In genomic region chr2:47086054-47086471, GRCh38 we compare ENCODE assay signal across 13 cellular contexts.
DNase-seq lines count a peak whose midpoint lies in the region; ATAC-seq and TF ChIP-seq lines count a peak whose summit lies in the region.
"Had no signal": no experiment of that assay in that cellular context is flagged by ENCODE, and none has a peak within 500 bp of the region (broad histone marks: within the 10 kb centered on the region; RNA-seq: fewer than 3 reads in every experiment).

No MANE protein-coding gene starts in this region.

- H3K4me1 ChIP-seq in naive thymus-derived CD4-positive, alpha-beta T cell (ENCODE audit: control insufficient read depth in 2 of 2, insufficient read depth in 2 of 2, low read length in 2 of 2) = no peaks in the 10 kb centered on the region
- peaks cover 4% of the 10 kb centered on the region for H3K4me1 ChIP-seq in colonic mucosa

- no peaks in the 10 kb centered on the region for H3K36me3 Mint-ChIP-seq in activated naive CD4-positive, alpha-beta T cell treated with anti-CD3 and anti-CD28 coated beads, Interleukin-2, amount 10 ng/mL, durations not matched to agents 7 days and 5 days
- peaks cover 4% of the 10 kb centered on the region for H3K36me3 Mint-ChIP-seq in endothelial cell (ENCODE audit: low read depth, unreplicated experiment)
- H3K36me3 Mint-ChIP-seq in naive thymus-derived CD4-positive, alpha-beta T cell = no peaks in the 10 kb centered on the region
- no peaks in the 10 kb centered on the region for H3K36me3 Mint-ChIP-seq in type B pancreatic cell

- H3K4me3 ChIP-seq in naive thymus-derived CD4-positive, alpha-beta T cell (ENCODE audit: low read length) = no peak overlapping the region
- H3K4me3 ChIP-seq in colonic mucosa = no peak overlapping the region

- H3K36me3 ChIP-seq in naive thymus-derived CD4-positive, alpha-beta T cell (ENCODE audit: control insufficient read depth in 2 of 3, insufficient read depth in 3 of 3, low read length in 3 of 3) = no peaks in the 10 kb centered on the region
- H3K36me3 ChIP-seq in colonic mucosa = no peaks in the 10 kb centered on the region

- POLR2A ChIA-PET in naive thymus-derived CD4-positive, alpha-beta T cell (lab: Charles Lee) = no interaction called here

- peak overlapping the region; percentile 1 for H3K27ac Mint-ChIP-seq in activated naive CD4-positive, alpha-beta T cell treated with anti-CD3 and anti-CD28 coated beads, Interleukin-2, amount 10 ng/mL, durations not matched to agents 7 days and 5 days
- H3K27ac Mint-ChIP-seq in endothelial cell (ENCODE audit: unreplicated experiment) (peak overlapping the region; percentile 4), type B pancreatic cell (peak overlapping the region; percentile 13)
- peak overlapping the region in 2 of 9 donors; percentile 12 to 72 for H3K27ac Mint-ChIP-seq in naive thymus-derived CD4-positive, alpha-beta T cell

- TF ChIP-seq CTCF in endothelial cell (IDR thresholded peaks at IDR 0.05; ENCODE audit: unreplicated experiment) (no peak), type B pancreatic cell (conservative IDR thresholded peaks at IDR 0.05) (no peak), colonic mucosa (IDR thresholded peaks at IDR 0.05) (no peak)

- ATAC-seq in naive thymus-derived CD4-positive, alpha-beta T cell = peak; percentile 71

- no peaks in the 10 kb centered on the region for H3K9me3 Mint-ChIP-seq in activated naive CD4-positive, alpha-beta T cell treated with anti-CD3 and anti-CD28 coated beads, Interleukin-2, amount 10 ng/mL, durations not matched to agents 7 days and 5 days
- H3K9me3 Mint-ChIP-seq in endothelial cell (ENCODE audit: unreplicated experiment) = no peaks in the 10 kb centered on the region
- H3K9me3 Mint-ChIP-seq in naive thymus-derived CD4-positive, alpha-beta T cell = peaks cover 0 to 2% (median 0%) of the 10 kb centered on the region in 11 donors
- no peaks in the 10 kb centered on the region for H3K9me3 Mint-ChIP-seq in type B pancreatic cell

- no peak overlapping the region for H3K27ac ChIP-seq in naive thymus-derived CD4-positive, alpha-beta T cell (ENCODE audit: low read depth, low read length)
- no peak overlapping the region for H3K27ac ChIP-seq in colonic mucosa
- H3K27ac ChIP-seq: KMS-11 had no signal

- intact Hi-C loops in naive thymus-derived CD4-positive, alpha-beta T cell (cut with micrococcal nuclease) = no loop called here
- intact Hi-C loops in colonic mucosa (cut with DNase I) = no loop called here

- no peak overlapping the region for H3K4me3 Mint-ChIP-seq in activated naive CD4-positive, alpha-beta T cell treated with anti-CD3 and anti-CD28 coated beads, Interleukin-2, amount 10 ng/mL, durations not matched to agents 7 days and 5 days
- no peak overlapping the region for H3K4me3 Mint-ChIP-seq in endothelial cell (ENCODE audit: unreplicated experiment)
- H3K4me3 Mint-ChIP-seq in naive thymus-derived CD4-positive, alpha-beta T cell = peak overlapping the region in 2 of 10 donors; percentile 26 to 88
- peak overlapping the region; percentile 5 for H3K4me3 Mint-ChIP-seq in type B pancreatic cell

- H3K9ac ChIP-seq in colonic mucosa (ENCODE audit: low read depth in 2 of 2, low read length in 2 of 2) = peak overlapping the region in 1 of 2 donors; percentile 15
- H3K9ac ChIP-seq: KMS-11 had no signal

- peaks cover 4% of the 10 kb centered on the region for H3K4me1 Mint-ChIP-seq in activated naive CD4-positive, alpha-beta T cell treated with anti-CD3 and anti-CD28 coated beads, Interleukin-2, amount 10 ng/mL, durations not matched to agents 7 days and 5 days
- H3K4me1 Mint-ChIP-seq in endothelial cell (ENCODE audit: unreplicated experiment) (peaks cover 55% of the 10 kb centered on the region), type B pancreatic cell (ENCODE audit: unreplicated experiment) (peaks cover 41% of the 10 kb centered on the region)
- H3K4me1 Mint-ChIP-seq in naive thymus-derived CD4-positive, alpha-beta T cell = peaks cover 0 to 27% (median 4%) of the 10 kb centered on the region in 7 donors

- DNase-seq in activated naive CD4-positive, alpha-beta T cell treated with anti-CD3 and anti-CD28 coated beads, Interleukin-2, amount 10 ng/mL, durations not matched to agents 7 days and 5 days = no peak
- no peak for DNase-seq in activated naive CD4-positive, alpha-beta T cell treated with Interleukin-2 at 50 U/mL for 16 hours
- no peak for DNase-seq in endothelial cell (ENCODE audit: low spot score)
- DNase-seq in naive thymus-derived CD4-positive, alpha-beta T cell = no peak
- DNase-seq in type B pancreatic cell (ENCODE audit: extremely low spot score, unreplicated experiment) = no peak
- no peak for DNase-seq in NCI-H2107 (lab: John Stamatoyannopoulos, UW)
- no peak for DNase-seq in GM19240 (ENCODE audit: insufficient read length, low spot score)
- DNase-seq in colonic mucosa = no peak
- DNase-seq: cortex of kidney; DMS79 treated with DMSO at 0.1 percent for 48 hours; NCI-H345; stimulated activated CD8-positive, alpha-beta memory T cell treated with anti-CD3 and anti-CD28 coated beads, Interleukin-4, amount 100 ng/mL, for 48 hours had no signal

- no peaks in the 10 kb centered on the region for H3K9me3 ChIP-seq in naive thymus-derived CD4-positive, alpha-beta T cell (ENCODE audit: control insufficient read depth in 2 of 3, low read length in 3 of 3)
- H3K9me3 ChIP-seq in colonic mucosa = no peaks in the 10 kb centered on the region

- peaks cover 31% of the 10 kb centered on the region for H3K27me3 Mint-ChIP-seq in activated naive CD4-positive, alpha-beta T cell treated with anti-CD3 and anti-CD28 coated beads, Interleukin-2, amount 10 ng/mL, durations not matched to agents 7 days and 5 days
- peaks cover 9% of the 10 kb centered on the region for H3K27me3 Mint-ChIP-seq in endothelial cell (ENCODE audit: unreplicated experiment)
- H3K27me3 Mint-ChIP-seq in naive thymus-derived CD4-positive, alpha-beta T cell = peaks cover 0 to 5% (median 0%) of the 10 kb centered on the region in 5 donors
- H3K27me3 Mint-ChIP-seq in type B pancreatic cell = no peaks in the 10 kb centered on the region

- CTCF ChIA-PET in activated naive CD4-positive, alpha-beta T cell treated with anti-CD3 and anti-CD28 coated beads, Interleukin-2, amount 10 ng/mL, durations not matched to agents 7 days and 5 days (lab: Charles Lee) = interaction anchor here (1.1 kb wide), 1 partner anchor 185 kb away, joined by 3 read pairs; no protein-coding TSS in a partner anchor
- CTCF ChIA-PET in naive thymus-derived CD4-positive, alpha-beta T cell (lab: Charles Lee) = no interaction called here

- no peaks in the 10 kb centered on the region for H3K27me3 ChIP-seq in naive thymus-derived CD4-positive, alpha-beta T cell (ENCODE audit: control insufficient read depth in 2 of 2, insufficient read depth in 2 of 2, low read length in 2 of 2)
- no peaks in the 10 kb centered on the region for H3K27me3 ChIP-seq in colonic mucosa
